Comparison of ENCODE assay signal across 9 cellular contexts in the genomic region with DNA sequence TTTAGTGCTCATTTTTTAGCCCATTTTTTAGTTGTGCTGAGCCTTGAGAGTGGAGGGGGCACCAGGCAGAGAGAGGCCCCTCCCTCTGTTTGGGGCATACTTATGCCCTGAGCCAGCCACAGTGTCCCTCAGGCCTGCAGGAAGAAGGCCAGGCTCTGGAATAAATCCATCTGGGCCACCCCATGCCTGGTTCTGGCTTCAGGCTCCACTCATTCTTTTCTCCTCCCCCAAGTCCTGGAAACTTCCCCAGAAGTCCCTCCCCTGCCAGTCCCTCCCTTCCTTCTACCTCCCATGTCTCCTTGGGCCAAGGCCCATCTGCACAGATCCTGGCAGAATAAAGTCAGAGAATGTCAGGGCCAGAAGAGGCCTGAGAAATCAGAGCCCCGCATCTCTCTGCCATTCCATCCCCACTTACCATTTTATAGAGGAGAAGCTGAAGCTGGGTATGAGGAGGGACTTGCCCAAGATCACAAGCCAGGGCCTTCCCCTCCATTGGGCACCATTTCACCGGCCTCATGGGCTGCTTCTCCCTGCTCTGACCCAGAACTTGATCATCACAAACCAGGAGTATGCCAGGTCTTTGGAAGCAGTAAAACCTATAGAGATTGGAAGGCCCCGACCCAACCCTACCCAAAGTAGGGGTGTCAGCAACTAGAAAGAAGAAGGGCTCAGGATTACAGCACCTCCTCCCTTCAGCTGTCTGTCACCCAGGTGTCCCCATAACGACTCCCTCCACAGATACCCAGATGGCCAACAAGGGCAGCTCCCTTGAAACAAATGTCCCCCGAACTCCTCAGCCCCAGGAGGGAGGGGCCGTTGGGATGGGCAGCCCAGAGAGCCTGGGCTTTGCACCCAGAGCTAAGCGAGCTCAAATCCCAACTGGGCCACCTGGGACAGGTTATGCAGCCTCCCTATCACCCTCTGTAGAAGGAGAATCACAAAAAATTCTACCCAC.
DNase-seq lines count a peak whose midpoint lies in the region; ATAC-seq, FAIRE-seq and TF ChIP-seq lines count a peak whose summit lies in the region.
"Had no signal": no experiment of that assay in that cellular context is flagged by ENCODE, and none has a peak within 500 bp of the region (broad histone marks: within the 10 kb centered on the region; RNA-seq: fewer than 3 reads in every experiment).

No MANE protein-coding gene starts in this region.

- CTCF ChIA-PET in HepG2 (lab: Yijun Ruan, JAX; ENCODE audit: low intra/inter-chr PET ratio, low total read pairs), result no interaction called here

- H3K9ac ChIP-seq in neuronal stem cell (ENCODE audit: low read depth, low read length, poor library complexity) (no peak overlapping the region), HepG2 (ENCODE audit: insufficient read depth, low read depth, low read length) (no peak overlapping the region)

- peak overlapping the region; percentile 82 for H3K18ac ChIP-seq in neuronal stem cell (ENCODE audit: low read length)

- H3K36me3 ChIP-seq in neuronal stem cell (replicated peaks in 1 of 2; ENCODE audit: control insufficient read depth in 2 of 2, insufficient read depth in 2 of 2, low read length in 2 of 2) (no peaks in the 10 kb centered on the region), HepG2 (replicated peaks in 1 of 2; ENCODE audit: control insufficient read depth in 1 of 2, insufficient read depth in 2 of 2, low read length in 2 of 2) (no peaks in the 10 kb centered on the region)

- H4K91ac ChIP-seq in neuronal stem cell (ENCODE audit: low read depth, low read length, poor library complexity), result no peak overlapping the region

- H3K23ac ChIP-seq in neuronal stem cell (ENCODE audit: low read depth, low read length, poor library complexity), result no peak overlapping the region

- intact Hi-C loops in HepG2 (cut with micrococcal nuclease; ENCODE audit: unreplicated experiment), result no loop called here

- no peak overlapping the region for H3K4me3 ChIP-seq in neuronal stem cell (ENCODE audit: low read length in 2 of 2)
- H3K4me3 ChIP-seq in HepG2 (replicated peaks in 1 of 3; ENCODE audit: insufficient read depth in 1 of 3, low read depth in 2 of 3, low read length in 3 of 3), result no peak overlapping the region

- no peak for FAIRE-seq in HepG2 (lab: Jason Lieb, UNC)

- H4K8ac ChIP-seq in neuronal stem cell (ENCODE audit: low read depth, low read length), result no peak overlapping the region

- in situ Hi-C loops in HepG2 (cut with HindIII; ENCODE audit: extremely low pct_ligation_motif_present, low pct_unique_long_range_greater_than_20kb), result no loop called here

- POLR2A ChIA-PET in HepG2 (lab: Yijun Ruan, JAX), result no interaction called here

- H4K20me1 ChIP-seq in HepG2 (ENCODE audit: insufficient read depth, low read length), result no peaks in the 10 kb centered on the region

- no peak overlapping the region for H2BK12ac ChIP-seq in neuronal stem cell (ENCODE audit: low read length)

- H3K27me3 ChIP-seq in neuronal stem cell (ENCODE audit: control insufficient read depth in 3 of 3, insufficient read depth in 3 of 3, low read depth in 1 of 3, low read length in 3 of 3) (no peaks in the 10 kb centered on the region), HepG2 (ENCODE audit: control insufficient read depth in 1 of 2, insufficient read depth in 2 of 2, low read length in 2 of 2) (peaks cover 0 to 15% of the 10 kb centered on the region in 2 experiments; a peak in 3 of 5 replicates)

- H2BK5ac ChIP-seq in neuronal stem cell (ENCODE audit: low read length), result peak overlapping the region; percentile 62

- no CpG with 5 or more reads among the region's 7 CpGs for WGBS in neuronal stem cell (ENCODE audit: extremely low coverage in 2 of 2, insufficient read length in 2 of 2, insufficient replicate concordance in 1 of 2), 2 donors
- 39% methylated on average over 7 of the region's 7 CpGs for WGBS in HepG2 (ENCODE audit: low lambda C conversion rate)

- H3K79me2 ChIP-seq in HepG2 (ENCODE audit: insufficient read depth, low read length), result no peaks in the 10 kb centered on the region

- H3K9me3 ChIP-seq in neuronal stem cell (replicated peaks in 1 of 2; ENCODE audit: control insufficient read depth in 2 of 2, insufficient read depth in 1 of 2, low read depth in 1 of 2, low read length in 2 of 2) (peaks cover 0 to 2% of the 10 kb centered on the region in 2 donors), HepG2 (ENCODE audit: low read length) (no peaks in the 10 kb centered on the region)

- no TSS peak for BruUV-seq in HepG2 (replicated peaks; lab: Mats Ljungman, UMichigan)

- no peak overlapping the region for H3K4ac ChIP-seq in neuronal stem cell (ENCODE audit: low read length)

- peak overlapping the region; percentile 95 for H2AK5ac ChIP-seq in neuronal stem cell (ENCODE audit: low read depth, low read length)

- H2BK15ac ChIP-seq in neuronal stem cell (ENCODE audit: low read length), result peak overlapping the region; percentile 92

- TF ChIP-seq RAD21 in HepG2 (CRISPR knock-in tag; IDR thresholded peaks at IDR 0.05), result no peak

- no peak for ATAC-seq in HepG2
- ATAC-seq in HG03196 (IDR thresholded peaks at IDR 0.05; ENCODE audit: unreplicated experiment), result no peak

- DNase-seq in AG08396 (ENCODE audit: low spot score), result peak; percentile 45
- peak; percentile 87 for DNase-seq in RPMI7951 (ENCODE audit: low read depth)
- peak; percentile 84 for DNase-seq in fibroblast of peridontal ligament (ENCODE audit: extremely low read depth)
- DNase-seq in neuronal stem cell (ENCODE audit: low spot score), result no peak
- DNase-seq in HepG2 (ENCODE audit: low spot score), result no peak
- DNase-seq in NOMO-1 treated with DMSO at 0.1 percent for 48 hours (lab: John Stamatoyannopoulos, UW; ENCODE audit: unreplicated experiment), result no peak
- DNase-seq in effector CD4-positive, alpha-beta T cell, result no peak
- DNase-seq: activated naive CD4-positive, alpha-beta T cell treated with anti-CD3 and anti-CD28 coated beads, Interleukin-2, amount 50 U/mL, for 16 hours had no signal

- H2AFZ ChIP-seq in neuronal stem cell (ENCODE audit: low read length), result peak overlapping the region; percentile 80
- H2AFZ ChIP-seq in HepG2 (ENCODE audit: low read length), result no peak overlapping the region

- TF ChIP-seq POLR2A in HepG2 (IDR thresholded peaks at IDR 0.05; ENCODE audit: insufficient read depth in 1 of 2, low read depth in 2 of 2, low read length in 2 of 2), result no peak

- peak overlapping the region; percentile 69 for H3K27ac ChIP-seq in neuronal stem cell (replicated peaks; ENCODE audit: low read length)
- H3K27ac ChIP-seq in HepG2 (ENCODE audit: extremely low read length, insufficient read depth, low read length), result no peak overlapping the region

- H3K14ac ChIP-seq in neuronal stem cell (ENCODE audit: low read length), result no peak overlapping the region

- H3K79me1 ChIP-seq in neuronal stem cell (ENCODE audit: low read depth, low read length), result no peaks in the 10 kb centered on the region

- no peak overlapping the region for H3K4me2 ChIP-seq in neuronal stem cell (ENCODE audit: insufficient read depth, low read length, poor library complexity, severe bottlenecking)
- no peak overlapping the region for H3K4me2 ChIP-seq in HepG2 (ENCODE audit: low read depth, low read length)

- H3K4me1 ChIP-seq in neuronal stem cell (ENCODE audit: control insufficient read depth in 2 of 2, insufficient read depth in 1 of 2, low read depth in 1 of 2, low read length in 2 of 2) (peaks cover 12 to 25% of the 10 kb centered on the region in 2 donors), HepG2 (ENCODE audit: insufficient read depth, low read length) (no peaks in the 10 kb centered on the region)

- TF ChIP-seq EP300 in HepG2 (IDR thresholded peaks at IDR 0.05; ENCODE audit: low read depth in 2 of 2, low read length in 2 of 2) (no peak), HepG2 (CRISPR knock-in tag; IDR thresholded peaks at IDR 0.05; ENCODE audit: borderline replicate concordance) (no peak)

- TF ChIP-seq CTCF in HepG2 (CRISPR knock-in tag; IDR thresholded peaks at IDR 0.05), result no peak

- peak overlapping the region; percentile 35 for H2BK120ac ChIP-seq in neuronal stem cell (ENCODE audit: low read depth, low read length)

TF ChIP-seq in HepG2, 621 proteins besides CTCF, POLR2A, EP300 and RAD21:
- TF ChIP-seq DMAP1 (CRISPR knock-in tag; IDR thresholded peaks at IDR 0.05), result no peak
- no peak for TF ChIP-seq KAT2B (IDR thresholded peaks at IDR 0.05; ENCODE audit: borderline replicate concordance, low read depth, low read length)
- no peak for TF ChIP-seq HNRNPLL (IDR thresholded peaks at IDR 0.05; ENCODE audit: low read depth, low read length, poor library complexity, severe bottlenecking)
- TF ChIP-seq, protein P1, sequence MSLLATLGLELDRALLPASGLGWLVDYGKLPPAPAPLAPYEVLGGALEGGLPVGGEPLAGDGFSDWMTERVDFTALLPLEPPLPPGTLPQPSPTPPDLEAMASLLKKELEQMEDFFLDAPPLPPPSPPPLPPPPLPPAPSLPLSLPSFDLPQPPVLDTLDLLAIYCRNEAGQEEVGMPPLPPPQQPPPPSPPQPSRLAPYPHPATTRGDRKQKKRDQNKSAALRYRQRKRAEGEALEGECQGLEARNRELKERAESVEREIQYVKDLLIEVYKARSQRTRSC (CRISPR knock-in tag; IDR thresholded peaks at IDR 0.05; ENCODE audit: low read depth), result no peak
- TF ChIP-seq ZNF792 (CRISPR knock-in tag; IDR thresholded peaks at IDR 0.05), result no peak
- no peak for TF ChIP-seq PRMT3 (CRISPR knock-in tag; IDR thresholded peaks at IDR 0.05; ENCODE audit: borderline replicate concordance, low read depth)
- TF ChIP-seq FOXC1 (CRISPR knock-in tag; IDR thresholded peaks at IDR 0.05; ENCODE audit: borderline replicate concordance), result no peak
- TF ChIP-seq ZNF251 (CRISPR knock-in tag; IDR thresholded peaks at IDR 0.05), result no peak
- no peak for TF ChIP-seq HNF4G (IDR thresholded peaks at IDR 0.05; ENCODE audit: borderline replicate concordance, low read depth, low read length)
- no peak for TF ChIP-seq HNF4G (CRISPR knock-in tag; IDR thresholded peaks at IDR 0.05; ENCODE audit: borderline replicate concordance, low read depth)
- no peak for TF ChIP-seq ZBTB38 (CRISPR knock-in tag; IDR thresholded peaks at IDR 0.05)
- TF ChIP-seq ZMYM3 (CRISPR knock-in tag; IDR thresholded peaks at IDR 0.05), result no peak
- no peak for TF ChIP-seq FOXP1 (IDR thresholded peaks at IDR 0.05)
- no peak for TF ChIP-seq FOXP1 (CRISPR knock-in tag; IDR thresholded peaks at IDR 0.05)
- no peak for TF ChIP-seq HOXD1 (CRISPR knock-in tag; IDR thresholded peaks at IDR 0.05)
- no peak for TF ChIP-seq RXRA (CRISPR knock-in tag; IDR thresholded peaks at IDR 0.05)
- no peak for TF ChIP-seq ZMAT3 (CRISPR knock-in tag; conservative IDR thresholded peaks at IDR 0.05)
- no peak for TF ChIP-seq ZFP36L2 (CRISPR knock-in tag; IDR thresholded peaks at IDR 0.05)
- no peak for TF ChIP-seq RCOR2 (CRISPR knock-in tag; IDR thresholded peaks at IDR 0.05)

Comparison
In these comparisons a context has a peak if more than half of its experiments do, and no peak if none do; other contexts are left out.
1. DNase-seq: peak in AG08396 (single experiment), RPMI7951 (single experiment) and fibroblast of peridontal ligament (single experiment); none in neuronal stem cell (single experiment), HepG2 (single experiment), NOMO-1 treated with DMSO at 0.1 percent for 48 hours (single experiment) and effector CD4-positive, alpha-beta T cell (single experiment).